13 cellular contexts compared by ENCODE assay signal in genomic region chr6:398558-399078, GRCh38. TPM values are rescaled to one million over a fixed set of nuclear protein-coding genes. Genes with fewer than 3 reads are reported as not detected.
DNase-seq lines count a peak whose midpoint lies in the region; ATAC-seq, FAIRE-seq and TF ChIP-seq lines count a peak whose summit lies in the region.
"Had no signal": no experiment of that assay in that cellular context is flagged by ENCODE, and none has a peak within 500 bp of the region (broad histone marks: within the 10 kb centered on the region; RNA-seq: fewer than 3 reads in every experiment).

No MANE protein-coding gene starts in this region.

- H3K9ac ChIP-seq in kidney (ENCODE audit: low read length in 2 of 2): no peak overlapping the region

- TF ChIP-seq POLR2A in GM12891 (IDR thresholded peaks at IDR 0.05; ENCODE audit: low read depth, low read length): peak; percentile 57
- TF ChIP-seq POLR2A in testis (IDR thresholded peaks at IDR 0.05): no peak

- no peak for FAIRE-seq in GM12891 (lab: Jason Lieb, UNC)
- no peak for FAIRE-seq in kidney (lab: Jason Lieb, UNC)
- FAIRE-seq: frontal cortex, TTC549 had no signal

- ATAC-seq in activated B cell treated with CpG ODN at 0.5 μM for 24 hours (ENCODE audit: low read depth): no peak
- ATAC-seq: left ventricle myocardium superior had no signal

- H3K27ac Mint-ChIP-seq in activated CD4-positive, alpha-beta T cell treated with anti-CD3 and anti-CD28 coated beads, Interleukin-2, amount 10 ng/mL, durations not matched to agents 24 days and 14 days: peak overlapping the region; percentile 86
- H3K27ac Mint-ChIP-seq in activated B cell treated with CpG ODN at 0.5 μM for 24 hours: peak overlapping the region; percentile 25

- H3K4me3 ChIP-seq in kidney (ENCODE audit: low read length in 2 of 2): no peak overlapping the region
- no peak overlapping the region for H3K4me3 ChIP-seq in testis
- H3K4me3 ChIP-seq in A673 (ENCODE audit: low read depth, low read length, poor library complexity, severe bottlenecking): no peak overlapping the region
- H3K4me3 ChIP-seq: SJSA1 had no signal

- no peak overlapping the region for H3K27ac ChIP-seq in kidney (ENCODE audit: low read depth in 2 of 2, low read length in 2 of 2)
- no peak overlapping the region for H3K27ac ChIP-seq in testis
- no peak overlapping the region for H3K27ac ChIP-seq in A673 (ENCODE audit: low read depth, low read length, poor library complexity, severe bottlenecking)
- H3K27ac ChIP-seq: SJSA1 had no signal

- H3K36me3 ChIP-seq in kidney (ENCODE audit: control insufficient read depth in 1 of 2, insufficient read depth in 2 of 2, low read length in 2 of 2) (no peaks in the 10 kb centered on the region), testis (ENCODE audit: low read depth, missing control alignments) (no peaks in the 10 kb centered on the region), A673 (ENCODE audit: insufficient read depth, low read length, poor library complexity, severe bottlenecking) (no peaks in the 10 kb centered on the region)
- H3K36me3 ChIP-seq: SJSA1 had no signal

- H3K9me3 Mint-ChIP-seq in activated CD4-positive, alpha-beta T cell treated with anti-CD3 and anti-CD28 coated beads, Interleukin-2, amount 10 ng/mL, durations not matched to agents 24 days and 14 days: peaks cover 4% of the 10 kb centered on the region
- H3K9me3 Mint-ChIP-seq in activated B cell treated with CpG ODN at 0.5 μM for 24 hours: no peaks in the 10 kb centered on the region

- H3K4me1 ChIP-seq in kidney (ENCODE audit: control insufficient read depth in 1 of 2, insufficient read depth in 1 of 2, low read depth in 1 of 2, low read length in 2 of 2) (no peaks in the 10 kb centered on the region), testis (peaks cover 3% of the 10 kb centered on the region), A673 (ENCODE audit: insufficient read depth, low read length, poor library complexity, severe bottlenecking) (no peaks in the 10 kb centered on the region)

- intact Hi-C loops in activated CD4-positive, alpha-beta T cell treated with anti-CD3 and anti-CD28 coated beads, Interleukin-2, amount 10 ng/mL, durations not matched to agents 24 days and 14 days (cut with micrococcal nuclease): loop anchor here (1.0 to 2.0 kb wide), 2 partner anchors 7 to 150 kb away; partner anchors contain the start of gene IRF4
- intact Hi-C loops in activated B cell treated with CpG ODN at 0.5 μM for 24 hours (cut with micrococcal nuclease) (no loop called here), kidney (cut with DNase I) (no loop called here), testis (cut with DNase I; ENCODE audit: low total_unique reads) (no loop called here), A673 (cut with micrococcal nuclease; ENCODE audit: unreplicated experiment) (no loop called here)

- no TSS peak for BruUV-seq in A673 (replicated peaks; lab: Mats Ljungman, UMichigan)

- H3K4me1 Mint-ChIP-seq in activated CD4-positive, alpha-beta T cell treated with anti-CD3 and anti-CD28 coated beads, Interleukin-2, amount 10 ng/mL, durations not matched to agents 24 days and 14 days: peaks cover 78% of the 10 kb centered on the region
- H3K4me1 Mint-ChIP-seq in activated B cell treated with CpG ODN at 0.5 μM for 24 hours: peaks cover 91% of the 10 kb centered on the region

- H3K27me3 Mint-ChIP-seq in activated CD4-positive, alpha-beta T cell treated with anti-CD3 and anti-CD28 coated beads, Interleukin-2, amount 10 ng/mL, durations not matched to agents 24 days and 14 days: peaks cover 2% of the 10 kb centered on the region
- no peaks in the 10 kb centered on the region for H3K27me3 Mint-ChIP-seq in activated B cell treated with CpG ODN at 0.5 μM for 24 hours

- no peaks in the 10 kb centered on the region for H3K27me3 ChIP-seq in testis
- peaks cover 63% of the 10 kb centered on the region for H3K27me3 ChIP-seq in A673 (replicated peaks; ENCODE audit: insufficient read depth, low read depth, low read length, poor library complexity)

- DNase-seq in activated CD4-positive, alpha-beta T cell treated with anti-CD3 and anti-CD28 coated beads, Interleukin-2, amount 10 ng/mL, durations not matched to agents 24 days and 14 days: no peak
- DNase-seq in activated CD4-positive, alpha-beta T cell treated with anti-CD3 and anti-CD28 coated beads for 1 hour: no peak
- DNase-seq in GM12891 (ENCODE audit: insufficient read length, low spot score) (no peak), activated B cell treated with CpG ODN at 0.5 μM for 24 hours (no peak), kidney (peak; percentile 37), testis (no peak), A673 (ENCODE audit: low spot score) (no peak), NCI-H1436 (lab: John Stamatoyannopoulos, UW) (no peak)
- DNase-seq: left ventricle myocardium superior, NCI-H1048 had no signal

- H3K4me3 Mint-ChIP-seq in activated CD4-positive, alpha-beta T cell treated with anti-CD3 and anti-CD28 coated beads, Interleukin-2, amount 10 ng/mL, durations not matched to agents 24 days and 14 days: peak overlapping the region; percentile 81
- H3K4me3 Mint-ChIP-seq in activated B cell treated with CpG ODN at 0.5 μM for 24 hours: peak overlapping the region; percentile 50

- H3K36me3 Mint-ChIP-seq in activated CD4-positive, alpha-beta T cell treated with anti-CD3 and anti-CD28 coated beads, Interleukin-2, amount 10 ng/mL, durations not matched to agents 24 days and 14 days (ENCODE audit: low read depth): peaks cover 93% of the 10 kb centered on the region
- peaks cover 92% of the 10 kb centered on the region for H3K36me3 Mint-ChIP-seq in activated B cell treated with CpG ODN at 0.5 μM for 24 hours (ENCODE audit: low read depth)

- TF ChIP-seq CTCF in activated B cell treated with CpG ODN at 0.5 μM for 24 hours (IDR thresholded peaks at IDR 0.05): no peak
- no peak for TF ChIP-seq CTCF in kidney (IDR thresholded peaks at IDR 0.05; ENCODE audit: borderline replicate concordance, extremely low read depth, insufficient read depth)
- no peak for TF ChIP-seq CTCF in testis (IDR thresholded peaks at IDR 0.05)
- TF ChIP-seq CTCF in A673 (conservative IDR thresholded peaks at IDR 0.05; ENCODE audit: low read depth, low read length): no peak

- POLR2A ChIA-PET in activated B cell treated with CpG ODN at 0.5 μM for 24 hours (lab: Charles Lee): interaction anchor here (0.7 to 2.3 kb wide), 11 partner anchors 14 to 215 kb away, joined by 3 to 12 read pairs (median 4); partner anchors contain the start of gene DUSP22
- POLR2A ChIA-PET in A673 (lab: Charles Lee; ENCODE audit: low non-redundant PET): no interaction called here

- CTCF ChIA-PET in activated B cell treated with CpG ODN at 0.5 μM for 24 hours (lab: Charles Lee): interaction anchor here (0.9 to 2.5 kb wide), 4 partner anchors 91 to 210 kb away, joined by 3 to 8 read pairs (median 5); no protein-coding TSS in a partner anchor
- CTCF ChIA-PET in A673 (lab: Charles Lee): no interaction called here

- H3K9me3 ChIP-seq in kidney (ENCODE audit: control insufficient read depth in 1 of 2, low read length in 2 of 2): no peaks in the 10 kb centered on the region
- no peaks in the 10 kb centered on the region for H3K9me3 ChIP-seq in testis
- H3K9me3 ChIP-seq in A673 (ENCODE audit: low read depth, low read length, poor library complexity, severe bottlenecking): no peaks in the 10 kb centered on the region

- WGBS in testis, 2 donors: 79 to 93% methylated on average over 8 to 13 of the region's 13 CpGs

TF ChIP-seq in GM12891, 5 proteins besides CTCF, POLR2A, EP300 and RAD21:
- no peak for TF ChIP-seq SPI1 (IDR thresholded peaks at IDR 0.05; ENCODE audit: low read depth, low read length)
- peak; percentile 52 for TF ChIP-seq POLR2AphosphoS5 (IDR thresholded peaks at IDR 0.05; ENCODE audit: low read depth, low read length)
- TF ChIP-seq POU2F2 (IDR thresholded peaks at IDR 0.05; ENCODE audit: low read depth, low read length): no peak

RNA-seq across cellular contexts. Expression of gene IRF4, which starts 7.1 kb away (rescaled TPM):
- 831 and 846 TPM in 2 replicates for total RNA-seq in activated CD4-positive, alpha-beta T cell treated with anti-CD3 and anti-CD28 coated beads, Interleukin-2, amount 10 ng/mL, durations not matched to agents 24 days and 14 days
- polyA plus RNA-seq in GM12891 (2012; ENCODE audit: low read depth, missing spikeins): 240 TPM
- total RNA-seq in activated B cell treated with CpG ODN at 0.5 μM for 24 hours (417 and 426 TPM in 2 replicates), kidney (23.7 TPM), testis (1 to 10 TPM; 3.7 to 7.4 TPM), A673 (2021) (0.07 and 0.37 TPM in 2 replicates)
- polyA plus RNA-seq in kidney (ENCODE audit: insufficient read depth, low read depth, low replicate concordance) (not detected), testis (ENCODE audit: insufficient read depth, low read depth, low replicate concordance) (1.8 TPM)
- total RNA-seq: frontal cortex had no signal

Comparison
In these comparisons a context has a peak if more than half of its experiments do, and no peak if none do; other contexts are left out.
1. RNA of gene IRF4, which starts 7.1 kb away (total RNA-seq): 831 to 846 TPM in activated CD4-positive, alpha-beta T cell treated with anti-CD3 and anti-CD28 coated beads, Interleukin-2, amount 10 ng/mL, durations not matched to agents 24 days and 14 days and 417 to 426 TPM in activated B cell treated with CpG ODN at 0.5 μM for 24 hours; 23.7 TPM in kidney (single experiment), 3.7 to 7.4 TPM in testis and 0.07 to 0.37 TPM in A673; every median in the first group is over 10 times any median in the second.